ENCODE assay signal across 8 cellular contexts in genomic region chr19:55115446-55116065, GRCh38. TPM values are rescaled to one million over a fixed set of nuclear protein-coding genes. Genes with fewer than 3 reads are reported as not detected.
A peak's percentile ranks its signal among the peaks of the same experiment; 100 is the strongest.
DNase-seq lines count a peak whose midpoint lies in the region; ATAC-seq, FAIRE-seq and TF ChIP-seq lines count a peak whose summit lies in the region.

No MANE protein-coding gene starts in this region.

- H3K4me3 ChIP-seq in astrocyte of the cerebellum (ENCODE audit: low read depth, low read length) (peak overlapping the region; percentile 77), right lobe of liver (peak overlapping the region in 2 of 3 donors; percentile 81 to 83), upper lobe of right lung (peak overlapping the region; percentile 84), small intestine (ENCODE audit: low read depth in 1 of 2, low read length in 2 of 2) (peak overlapping the region in 1 of 2 donors; percentile 65)

- H3K4me3 Mint-ChIP-seq in activated naive CD4-positive, alpha-beta T cell treated with anti-CD3 and anti-CD28 coated beads, Interleukin-2, amount 50 U/mL, for 24 hours = peak overlapping the region; percentile 93

- no peak for TF ChIP-seq POLR2A in right lobe of liver (IDR thresholded peaks at IDR 0.05)

- H3K36me3 Mint-ChIP-seq in activated naive CD4-positive, alpha-beta T cell treated with anti-CD3 and anti-CD28 coated beads, Interleukin-2, amount 50 U/mL, for 24 hours = peaks cover 5% of the 10 kb centered on the region

- intact Hi-C loops in right lobe of liver (cut with DNase I) = no loop called here
- intact Hi-C loops in upper lobe of right lung (cut with DNase I) = no loop called here

- in situ Hi-C loops in astrocyte of the cerebellum (cut with HindIII; ENCODE audit: low sequenced_read_pairs) = loop anchor here (5.0 kb wide), 1 partner anchor 57 kb away; no protein-coding TSS in a partner anchor

- no peaks in the 10 kb centered on the region for H3K9me3 Mint-ChIP-seq in activated naive CD4-positive, alpha-beta T cell treated with anti-CD3 and anti-CD28 coated beads, Interleukin-2, amount 50 U/mL, for 24 hours

- no peak for FAIRE-seq in small intestine (lab: Jason Lieb, UNC)

- H3K4me1 ChIP-seq in right lobe of liver (peaks cover 0 to 18% (median 7%) of the 10 kb centered on the region in 4 donors), upper lobe of right lung (peaks cover 30% of the 10 kb centered on the region), small intestine (ENCODE audit: control insufficient read depth in 2 of 2, insufficient read depth in 1 of 2, low read depth in 1 of 2, low read length in 1 of 2) (peaks cover 9 to 14% of the 10 kb centered on the region in 2 donors)

- WGBS in right lobe of liver (ENCODE audit: insufficient coverage, low coverage, low lambda C conversion rate, missing lambda C conversion rate) = 56% methylated on average over 12 of the region's 13 CpGs
- 54 to 65% (median 65%) methylated on average over 13 of the region's 13 CpGs for WGBS in small intestine, 3 donors

- H3K36me3 ChIP-seq in right lobe of liver (peaks cover 0 to 2% (median 0%) of the 10 kb centered on the region in 4 donors), upper lobe of right lung (no peaks in the 10 kb centered on the region), small intestine (ENCODE audit: control insufficient read depth in 2 of 2, insufficient read depth in 2 of 2, low read length in 2 of 2) (peaks cover 0 to 8% of the 10 kb centered on the region in 2 donors)

- no peak for ATAC-seq in right lobe of liver
- ATAC-seq in upper lobe of right lung = no peak

- no peaks in the 10 kb centered on the region for H3K27me3 Mint-ChIP-seq in activated naive CD4-positive, alpha-beta T cell treated with anti-CD3 and anti-CD28 coated beads, Interleukin-2, amount 50 U/mL, for 24 hours

- H3K27ac ChIP-seq in right lobe of liver = no peak overlapping the region
- H3K27ac ChIP-seq in upper lobe of right lung = no peak overlapping the region
- H3K27ac ChIP-seq in small intestine (ENCODE audit: low read depth in 1 of 2, low read length in 1 of 2) = peak overlapping the region in 1 of 2 donors; percentile 91

- DNase-seq in activated naive CD4-positive, alpha-beta T cell treated with Interleukin-2 at 50 U/mL for 16 hours = no peak
- no peak for DNase-seq in astrocyte of the cerebellum (ENCODE audit: low read depth)
- peak in 1 of 3 donors; percentile 13 for DNase-seq in right lobe of liver
- DNase-seq in upper lobe of right lung = no peak
- DNase-seq in iPS-NIHi11 (ENCODE audit: low spot score) = no peak
- DNase-seq in small intestine = no peak
- DNase-seq in GM19240 (ENCODE audit: insufficient read length, low spot score) = no peak

- TF ChIP-seq CTCF in astrocyte of the cerebellum (IDR thresholded peaks at IDR 0.05; ENCODE audit: low read depth, low read length, missing control alignments) (no peak), right lobe of liver (IDR thresholded peaks at IDR 0.05) (no peak), upper lobe of right lung (IDR thresholded peaks at IDR 0.05) (no peak)

- H3K4me1 Mint-ChIP-seq in activated naive CD4-positive, alpha-beta T cell treated with anti-CD3 and anti-CD28 coated beads, Interleukin-2, amount 50 U/mL, for 24 hours = peaks cover 25% of the 10 kb centered on the region

- H3K27me3 ChIP-seq in right lobe of liver (no peaks in the 10 kb centered on the region), upper lobe of right lung (no peaks in the 10 kb centered on the region), small intestine (ENCODE audit: control insufficient read depth in 2 of 2, insufficient read depth in 2 of 2, low read length in 2 of 2) (no peaks in the 10 kb centered on the region)

- peak overlapping the region; percentile 52 for H3K27ac Mint-ChIP-seq in activated naive CD4-positive, alpha-beta T cell treated with anti-CD3 and anti-CD28 coated beads, Interleukin-2, amount 50 U/mL, for 24 hours

- H3K9me3 ChIP-seq in right lobe of liver (no peaks in the 10 kb centered on the region), upper lobe of right lung (no peaks in the 10 kb centered on the region), small intestine (ENCODE audit: control insufficient read depth, low read depth) (no peaks in the 10 kb centered on the region)

RNA-seq across cellular contexts. Expression of gene PPP1R12C, which starts 1.9 kb away (rescaled TPM):
- total RNA-seq in right lobe of liver (10 to 100 TPM; 35.6 to 48.1 (median 41.7) TPM), upper lobe of right lung (120 TPM)
- polyA plus RNA-seq in small intestine = 100 to 1,000 TPM in 2 of 3 donors, 10 to 100 TPM in 1; 96.6 to 192 (median 166) TPM

RNA-seq across cellular contexts. Expression of gene TNNT1, which starts 33.5 kb away (rescaled TPM):
- total RNA-seq in right lobe of liver (10 to 100 TPM in 1 of 6 experiments, 1 to 10 TPM in 3, not detected in 2; 1.2 to 10.9 (median 1.6) TPM), upper lobe of right lung (1.2 TPM)
- polyA plus RNA-seq in small intestine = 10 to 100 TPM in 1 of 3 donors, 1 to 10 TPM in 1, under 1 TPM in 1; 0.18 to 20.1 (median 9.2) TPM

RNA-seq across cellular contexts. Expression of gene EPS8L1, which starts 39.9 kb away (rescaled TPM):
- total RNA-seq in right lobe of liver (1 to 10 TPM in 4 of 6 experiments, under 1 TPM in 2; 0.49 to 2.4 (median 1.2) TPM), upper lobe of right lung (35.6 TPM)
- polyA plus RNA-seq in small intestine = 10 to 100 TPM; 17.2 to 23.8 (median 21.0) TPM

RNA-seq across cellular contexts. Expression of gene TNNI3, which starts 42.0 kb away (rescaled TPM):
- total RNA-seq in right lobe of liver (under 1 TPM in 3 of 6 experiments, not detected in 3; 0.43 to 0.83 (median 0.62) TPM), upper lobe of right lung (not detected)
- 10 to 100 TPM in 1 of 3 donors, 1 to 10 TPM in 2; 1.3 to 39.7 (median 1.7) TPM for polyA plus RNA-seq in small intestine

RNA-seq across cellular contexts. Expression of gene DNAAF3, which starts 50.9 kb away (rescaled TPM):
- 1 to 10 TPM in 2 of 6 experiments, under 1 TPM in 4; 0.22 to 4.3 (median 0.49) TPM for total RNA-seq in right lobe of liver
- total RNA-seq in upper lobe of right lung = 1.5 TPM
- under 1 TPM in 1 of 3 donors, not detected in 2; 0.64 TPM for polyA plus RNA-seq in small intestine

Comparison
In these comparisons a context has a peak if more than half of its experiments do, and no peak if none do; other contexts are left out.
1. RNA of gene EPS8L1, which starts 39.9 kb away (total RNA-seq): 35.6 TPM in upper lobe of right lung (single experiment); 0.49 to 2.4 TPM in right lobe of liver; every median in the first group is over 10 times any median in the second.